ENCODE assay signal across 20 cellular contexts in genomic region chr10:131219955-131220489, GRCh38.
A peak's percentile ranks its signal among the peaks of the same experiment; 100 is the strongest.
DNase-seq lines count a peak whose midpoint lies in the region; FAIRE-seq and TF ChIP-seq lines count a peak whose summit lies in the region.
"Had no signal": no experiment of that assay in that cellular context is flagged by ENCODE, and none has a peak within 500 bp of the region (broad histone marks: within the 10 kb centered on the region; RNA-seq: fewer than 3 reads in every experiment).

No MANE protein-coding gene starts in this region.

- H3K4me2 ChIP-seq in BLaER1: peak overlapping the region; percentile 95
- no peak overlapping the region for H3K4me2 ChIP-seq in neuronal stem cell (ENCODE audit: insufficient read depth, low read length, poor library complexity, severe bottlenecking)
- H3K4me2 ChIP-seq: A549 had no signal

- peak overlapping the region; percentile 59 for H3K18ac ChIP-seq in neuronal stem cell (ENCODE audit: low read length)

- H3K4ac ChIP-seq in neuronal stem cell (ENCODE audit: low read length): no peak overlapping the region

- no peak overlapping the region for H2BK120ac ChIP-seq in neuronal stem cell (ENCODE audit: low read depth, low read length)

- FAIRE-seq in kidney (lab: Jason Lieb, UNC): no peak
- FAIRE-seq: A549, G401.6, GM12892, H54 had no signal

- DNase-seq in H7 (peak; percentile 50), kidney (peak; percentile 52), neuronal stem cell (ENCODE audit: low spot score) (no peak), SHP77 treated with DMSO at 0.1 percent for 48 hours (lab: John Stamatoyannopoulos, UW) (no peak), UCSD-AML1 (lab: John Stamatoyannopoulos, UW; ENCODE audit: unreplicated experiment) (no peak), COLO668 (lab: John Stamatoyannopoulos, UW; ENCODE audit: unreplicated experiment) (no peak)
- DNase-seq in effector CD4-positive, alpha-beta T cell: no peak
- DNase-seq: 8988T; ACHN; CD4-positive, alpha-beta T cell; COR-L47; DMS153; DND-41; GOT3; HCEC 1CT had no signal

- no peak for TF ChIP-seq CTCF in kidney (IDR thresholded peaks at IDR 0.05; ENCODE audit: borderline replicate concordance, extremely low read depth, insufficient read depth)

- intact Hi-C loops in kidney (cut with DNase I): no loop called here

- H3K14ac ChIP-seq in neuronal stem cell (ENCODE audit: low read length): peak overlapping the region; percentile 9

- H3K27me3 ChIP-seq in BLaER1 (no peaks in the 10 kb centered on the region), H7 (ENCODE audit: control insufficient read depth, insufficient read depth, low read length) (no peaks in the 10 kb centered on the region), neuronal stem cell (ENCODE audit: control insufficient read depth in 3 of 3, insufficient read depth in 3 of 3, low read depth in 1 of 3, low read length in 3 of 3) (no peaks in the 10 kb centered on the region)

- no peak overlapping the region for H2AFZ ChIP-seq in neuronal stem cell (ENCODE audit: low read length)

- H3K9ac ChIP-seq in BLaER1 (peak overlapping the region; percentile 52; the same call in 1 of the 2 replicates), kidney (ENCODE audit: low read length in 2 of 2) (no peak overlapping the region), neuronal stem cell (ENCODE audit: low read depth, low read length, poor library complexity) (peak overlapping the region; percentile 32)

- H3K9me3 ChIP-seq in BLaER1: no peaks in the 10 kb centered on the region
- no peaks in the 10 kb centered on the region for H3K9me3 ChIP-seq in kidney (ENCODE audit: control insufficient read depth in 1 of 2, low read length in 2 of 2)
- H3K9me3 ChIP-seq in neuronal stem cell (replicated peaks in 1 of 2; ENCODE audit: control insufficient read depth in 2 of 2, insufficient read depth in 1 of 2, low read depth in 1 of 2, low read length in 2 of 2): peaks cover 0 to 1% of the 10 kb centered on the region in 2 donors
- H3K9me3 ChIP-seq: A549 had no signal

- H3K27ac ChIP-seq in BLaER1 (peak overlapping the region; percentile 80), kidney (ENCODE audit: low read depth in 2 of 2, low read length in 2 of 2) (no peak overlapping the region), neuronal stem cell (replicated peaks; ENCODE audit: low read length) (no peak overlapping the region)
- H3K27ac ChIP-seq: A549 had no signal

- no peak overlapping the region for H3K23ac ChIP-seq in neuronal stem cell (ENCODE audit: low read depth, low read length, poor library complexity)

- no peak overlapping the region for H2BK12ac ChIP-seq in neuronal stem cell (ENCODE audit: low read length)

- H3K79me1 ChIP-seq in neuronal stem cell (ENCODE audit: low read depth, low read length): no peaks in the 10 kb centered on the region

- no peak overlapping the region for H4K8ac ChIP-seq in neuronal stem cell (ENCODE audit: low read depth, low read length)

- no peaks in the 10 kb centered on the region for H4K20me1 ChIP-seq in BLaER1

- no peak overlapping the region for H4K91ac ChIP-seq in neuronal stem cell (ENCODE audit: low read depth, low read length, poor library complexity)

- WGBS in neuronal stem cell (ENCODE audit: extremely low coverage in 2 of 2, insufficient read length in 2 of 2, insufficient replicate concordance in 1 of 2), 2 donors: no CpG with 5 or more reads among the region's 15 CpGs

- peak overlapping the region; percentile 15; the same call in 1 of the 2 replicates for H3K4me3 ChIP-seq in BLaER1
- H3K4me3 ChIP-seq in H7 (ENCODE audit: insufficient read depth, low read depth, low read length): no peak overlapping the region
- no peak overlapping the region for H3K4me3 ChIP-seq in kidney (ENCODE audit: low read length in 2 of 2)
- H3K4me3 ChIP-seq in neuronal stem cell (ENCODE audit: low read length in 2 of 2): no peak overlapping the region
- H3K4me3 ChIP-seq: A549 had no signal

- H2AK5ac ChIP-seq in neuronal stem cell (ENCODE audit: low read depth, low read length): no peak overlapping the region

- peaks cover 100% of the 10 kb centered on the region for H3K4me1 ChIP-seq in BLaER1
- no peaks in the 10 kb centered on the region for H3K4me1 ChIP-seq in kidney (ENCODE audit: control insufficient read depth in 1 of 2, insufficient read depth in 1 of 2, low read depth in 1 of 2, low read length in 2 of 2)
- peaks cover 0 to 4% of the 10 kb centered on the region in 2 donors for H3K4me1 ChIP-seq in neuronal stem cell (ENCODE audit: control insufficient read depth in 2 of 2, insufficient read depth in 1 of 2, low read depth in 1 of 2, low read length in 2 of 2)
- H3K4me1 ChIP-seq: A549 had no signal

- H3K36me3 ChIP-seq in BLaER1 (peaks cover 19% of the 10 kb centered on the region), H7 (replicated peaks; ENCODE audit: control insufficient read depth, insufficient read depth, low read length) (no peaks in the 10 kb centered on the region), kidney (ENCODE audit: control insufficient read depth in 1 of 2, insufficient read depth in 2 of 2, low read length in 2 of 2) (no peaks in the 10 kb centered on the region), neuronal stem cell (replicated peaks in 1 of 2; ENCODE audit: control insufficient read depth in 2 of 2, insufficient read depth in 2 of 2, low read length in 2 of 2) (no peaks in the 10 kb centered on the region)

- H2BK5ac ChIP-seq in neuronal stem cell (ENCODE audit: low read length): no peak overlapping the region

- H2BK15ac ChIP-seq in neuronal stem cell (ENCODE audit: low read length): peak overlapping the region; percentile 39

Comparison
In these comparisons a context has a peak if more than half of its experiments do, and no peak if none do; other contexts are left out.
1. H3K9ac ChIP-seq: peak in BLaER1 (single experiment) and neuronal stem cell (single experiment); none in kidney (0 of 2).
2. DNase-seq: peak in H7 (single experiment) and kidney (single experiment); none in neuronal stem cell (single experiment), SHP77 treated with DMSO at 0.1 percent for 48 hours (single experiment), effector CD4-positive, alpha-beta T cell (single experiment), UCSD-AML1 (single experiment) and COLO668 (single experiment).